In genomic region chr15:67138946-67139855, GRCh38 we compare ENCODE assay signal across 10 cellular contexts.
DNase-seq lines count a peak whose midpoint lies in the region; ATAC-seq and TF ChIP-seq lines count a peak whose summit lies in the region.
"Had no signal": no experiment of that assay in that cellular context is flagged by ENCODE, and none has a peak within 500 bp of the region (broad histone marks: within the 10 kb centered on the region; RNA-seq: fewer than 3 reads in every experiment).

No MANE protein-coding gene starts in this region.

- H2AFZ ChIP-seq in GM23248: no peak overlapping the region

- peak overlapping the region; percentile 55 for H3K4me3 ChIP-seq in GM23248
- peak overlapping the region; percentile 12 to 33; a peak in 3 of 4 replicates for H3K4me3 ChIP-seq in Panc1 (ENCODE audit: low read depth in 2 of 2, low read length in 2 of 2)
- peak overlapping the region in 1 of 2 donors; percentile 6 for H3K4me3 ChIP-seq in gastroesophageal sphincter

- peaks cover 80% of the 10 kb centered on the region for H3K4me1 ChIP-seq in GM23248 (ENCODE audit: insufficient read depth)
- H3K4me1 ChIP-seq in Panc1 (ENCODE audit: control insufficient read depth, insufficient read depth, low read length): peaks cover 99% of the 10 kb centered on the region
- H3K4me1 ChIP-seq in gastroesophageal sphincter: peaks cover 28 to 100% (median 77%) of the 10 kb centered on the region in 3 donors

- POLR2A ChIA-PET in Panc1 (lab: Charles Lee): interaction anchor here (0.6 kb wide), 1 partner anchor 8 kb away, joined by 3 read pairs; no protein-coding TSS in a partner anchor
- POLR2A ChIA-PET in activated CD8-positive, alpha-beta T cell treated with anti-CD3 and anti-CD28 coated beads, Interleukin-2, amount 10 ng/mL, durations not matched to agents 7 days and 5 days (lab: Charles Lee): interaction anchor here (0.5 to 1.0 kb wide), 5 partner anchors 9 to 1045 kb away, joined by 3 to 4 read pairs (median 3); no protein-coding TSS in a partner anchor

- H3K9me3 ChIP-seq in GM23248 (ENCODE audit: low read depth) (no peaks in the 10 kb centered on the region), Panc1 (ENCODE audit: control insufficient read depth, insufficient read depth, low read depth, low read length) (no peaks in the 10 kb centered on the region), gastroesophageal sphincter (no peaks in the 10 kb centered on the region)

- no peaks in the 10 kb centered on the region for H3K9me3 Mint-ChIP-seq in activated CD8-positive, alpha-beta T cell treated with anti-CD3 and anti-CD28 coated beads, Interleukin-2, amount 10 ng/mL, durations not matched to agents 7 days and 5 days (ENCODE audit: insufficient read depth)

- H3F3A ChIP-seq in GM23248 (ENCODE audit: insufficient read depth): peaks cover 41% of the 10 kb centered on the region

- peaks cover 100% of the 10 kb centered on the region for H3K79me2 ChIP-seq in GM23248 (ENCODE audit: insufficient read depth)

- peaks cover 72% of the 10 kb centered on the region for H3K4me1 Mint-ChIP-seq in activated CD8-positive, alpha-beta T cell treated with anti-CD3 and anti-CD28 coated beads, Interleukin-2, amount 10 ng/mL, durations not matched to agents 7 days and 5 days (ENCODE audit: low read depth)

- H3K36me3 ChIP-seq in GM23248 (ENCODE audit: low read depth) (no peaks in the 10 kb centered on the region), Panc1 (ENCODE audit: control insufficient read depth, insufficient read depth, low read length) (no peaks in the 10 kb centered on the region; the same call in 1 of the 2 replicates), gastroesophageal sphincter (no peaks in the 10 kb centered on the region)

- no peak overlapping the region for H3K4me3 Mint-ChIP-seq in activated CD8-positive, alpha-beta T cell treated with anti-CD3 and anti-CD28 coated beads, Interleukin-2, amount 10 ng/mL, durations not matched to agents 7 days and 5 days

- H3K27me3 Mint-ChIP-seq in activated CD8-positive, alpha-beta T cell treated with anti-CD3 and anti-CD28 coated beads, Interleukin-2, amount 10 ng/mL, durations not matched to agents 7 days and 5 days (ENCODE audit: low read depth): no peaks in the 10 kb centered on the region

- TF ChIP-seq POLR2A in gastroesophageal sphincter (IDR thresholded peaks at IDR 0.05): no peak

- no peaks in the 10 kb centered on the region for H4K20me1 ChIP-seq in GM23248 (ENCODE audit: insufficient read depth)

- H3K27ac Mint-ChIP-seq in activated CD8-positive, alpha-beta T cell treated with anti-CD3 and anti-CD28 coated beads, Interleukin-2, amount 10 ng/mL, durations not matched to agents 7 days and 5 days: no peak overlapping the region

- ATAC-seq in Panc1: no peak
- no peak for ATAC-seq in gastroesophageal sphincter
- ATAC-seq in sciatic nerve: peak; percentile 5
- ATAC-seq in GM21529 (IDR thresholded peaks at IDR 0.05; ENCODE audit: unreplicated experiment): no peak
- ATAC-seq in activated CD8-positive, alpha-beta T cell treated with anti-CD3 and anti-CD28 coated beads, Interleukin-2, amount 10 ng/mL, durations not matched to agents 7 days and 5 days: no peak

- H3K4me2 ChIP-seq in GM23248 (ENCODE audit: unreplicated experiment): peak overlapping the region; percentile 80

- TSS peak; percentile 5 for BruUV-seq in Panc1 (replicated peaks; lab: Mats Ljungman, UMichigan)

- no peaks in the 10 kb centered on the region for H3K9me2 ChIP-seq in GM23248 (ENCODE audit: insufficient read depth)

- no peak for TF ChIP-seq CTCF in Panc1 (IDR thresholded peaks at IDR 0.05)
- TF ChIP-seq CTCF in gastroesophageal sphincter (IDR thresholded peaks at IDR 0.05): no peak

- CTCF ChIA-PET in Panc1 (lab: Charles Lee): no interaction called here
- CTCF ChIA-PET in activated CD8-positive, alpha-beta T cell treated with anti-CD3 and anti-CD28 coated beads, Interleukin-2, amount 10 ng/mL, durations not matched to agents 7 days and 5 days (lab: Charles Lee): interaction anchor here (0.9 to 1.5 kb wide), 2 partner anchors 15 to 22 kb away, joined by 3 to 5 read pairs; no protein-coding TSS in a partner anchor

- H3K27ac ChIP-seq in GM23248 (peak overlapping the region; percentile 54), Panc1 (ENCODE audit: low read length) (peak overlapping the region; percentile 100), gastroesophageal sphincter (peak overlapping the region; percentile 2 to 85 (median 77))

- peak; percentile 49 for DNase-seq in GM23248
- DNase-seq in Panc1 (ENCODE audit: low read depth, low spot score): no peak
- DNase-seq in sciatic nerve (ENCODE audit: low spot score): peak; percentile 6
- no peak for DNase-seq in cerebellum (ENCODE audit: low spot score)
- DNase-seq in nucleus accumbens (lab: John Stamatoyannopoulos, UW): no peak
- no peak for DNase-seq in activated CD8-positive, alpha-beta T cell treated with anti-CD3 and anti-CD28 coated beads, Interleukin-2, amount 10 ng/mL, durations not matched to agents 7 days and 5 days
- DNase-seq: Kasumi-1; stimulated activated CD4-positive, alpha-beta T cell treated with anti-CD3 and anti-CD28 coated beads, Interleukin-4, amount 100 ng/mL, for 24 hours had no signal

- peaks cover 15% of the 10 kb centered on the region for H3K36me3 Mint-ChIP-seq in activated CD8-positive, alpha-beta T cell treated with anti-CD3 and anti-CD28 coated beads, Interleukin-2, amount 10 ng/mL, durations not matched to agents 7 days and 5 days (ENCODE audit: low read depth)

- intact Hi-C loops in Panc1 (cut with micrococcal nuclease; ENCODE audit: unreplicated experiment): no loop called here
- intact Hi-C loops in sciatic nerve (cut with DNase I): loop anchor here (10.0 kb wide), 1 partner anchor 74 kb away; the partner anchor contains the start of gene SMAD3

- H3K9ac ChIP-seq in GM23248: peak overlapping the region; percentile 78

- TF ChIP-seq EP300 in gastroesophageal sphincter (IDR thresholded peaks at IDR 0.05): no peak

- in situ Hi-C loops in GM23248 (cut with MboI) (no loop called here), Panc1 (cut with HindIII; ENCODE audit: low pct_unique_long_range_greater_than_20kb, low sequenced_read_pairs) (no loop called here)

- WGBS in GM23248 (ENCODE audit: low coverage in 1 of 2, low lambda C conversion rate in 2 of 2, missing lambda C conversion rate in 2 of 2), 2 experiments: 32 to 40% methylated on average over 11 of the region's 11 CpGs
- 40 to 68% methylated on average over 10 to 11 of the region's 11 CpGs for WGBS in gastroesophageal sphincter (ENCODE audit: low coverage in 1 of 2), 2 donors

- H3K27me3 ChIP-seq in GM23248 (replicated peaks; ENCODE audit: insufficient read depth) (no peaks in the 10 kb centered on the region), Panc1 (ENCODE audit: control insufficient read depth, insufficient read depth, low read length) (no peaks in the 10 kb centered on the region), gastroesophageal sphincter (no peaks in the 10 kb centered on the region)

Comparison
In these comparisons a context has a peak if more than half of its experiments do, and no peak if none do; other contexts are left out.
1. DNase-seq: peak in GM23248 (single experiment) and sciatic nerve (single experiment); none in Panc1 (single experiment), cerebellum (single experiment), nucleus accumbens (0 of 56) and activated CD8-positive, alpha-beta T cell treated with anti-CD3 and anti-CD28 coated beads, Interleukin-2, amount 10 ng/mL, durations not matched to agents 7 days and 5 days (single experiment).
2. Peak in every context shown above with its lines, with median percentiles within 50 percentile points of each other: H3K27ac ChIP-seq.